ENCODE assay signal across 8 cellular contexts in genomic region chr3:126983276-126983652, GRCh38. TPM values are rescaled to one million over a fixed set of nuclear protein-coding genes. Genes with fewer than 3 reads are reported as not detected.
DNase-seq lines count a peak whose midpoint lies in the region; ATAC-seq, FAIRE-seq and TF ChIP-seq lines count a peak whose summit lies in the region.

No MANE protein-coding gene starts in this region.

- peak overlapping the region; percentile 70 for H3K4me3 ChIP-seq in AG04450 (ENCODE audit: low read depth, low read length)
- H3K4me3 ChIP-seq in SJSA1, result peak overlapping the region; percentile 92
- peak overlapping the region; percentile 63 for H3K4me3 ChIP-seq in iPS-18c (ENCODE audit: insufficient read depth, low read depth, low read length)
- H3K4me3 ChIP-seq in aorta (ENCODE audit: low read length in 2 of 2), result peak overlapping the region; percentile 72 to 86

- peaks cover 4% of the 10 kb centered on the region; the same call in 1 of the 2 replicates for H3K9me3 ChIP-seq in AG04450 (ENCODE audit: control insufficient read depth, insufficient read depth, low read length)
- H3K9me3 ChIP-seq in SJSA1 (replicated peaks), result no peaks in the 10 kb centered on the region
- no peaks in the 10 kb centered on the region for H3K9me3 ChIP-seq in iPS-18c (ENCODE audit: control insufficient read depth, insufficient read depth, low read length)
- H3K9me3 ChIP-seq in aorta (ENCODE audit: control insufficient read depth, low read length), result no peaks in the 10 kb centered on the region

- TF ChIP-seq CTCF in AG04450 (IDR thresholded peaks at IDR 0.05; ENCODE audit: low read depth, low read length) (no peak), GM20000 (IDR thresholded peaks at IDR 0.05; ENCODE audit: extremely low read depth, missing control alignments) (no peak), D721Med (IDR thresholded peaks at IDR 0.05; ENCODE audit: insufficient read depth, missing control alignments) (no peak)

- H3K36me3 ChIP-seq in SJSA1 (peaks cover 8% of the 10 kb centered on the region), aorta (ENCODE audit: control insufficient read depth in 1 of 2, insufficient read depth in 2 of 2, low read length in 1 of 2) (no peaks in the 10 kb centered on the region)

- ATAC-seq in aorta (ENCODE audit: low FRiP score) (no peak), HG03280 (IDR thresholded peaks at IDR 0.05; ENCODE audit: unreplicated experiment) (no peak)

- H3K27ac ChIP-seq in AG04450 (ENCODE audit: low read depth, low read length), result no peak overlapping the region
- H3K27ac ChIP-seq in SJSA1, result no peak overlapping the region
- no peak overlapping the region for H3K27ac ChIP-seq in aorta (ENCODE audit: low read depth in 1 of 2, low read length in 2 of 2)

- intact Hi-C loops in aorta (cut with DNase I), result loop anchor here (2.0 to 10.0 kb wide), 7 partner anchors 59 to 564 kb away; no protein-coding TSS in a partner anchor

- DNase-seq in AG04450 (ENCODE audit: low read depth, low spot score) (no peak), GM20000 (ENCODE audit: low spot score) (peak; percentile 79), SJSA1 (ENCODE audit: low read depth in 1 of 2, low spot score in 2 of 2) (no peak), aorta (no peak), D721Med (ENCODE audit: insufficient read length, low spot score) (no peak), NCI-H1092 (lab: John Stamatoyannopoulos, UW) (no peak)

- WGBS in aorta, 2 donors, result 0 to 1% methylated on average over 29 to 70 of the region's 70 CpGs

- POLR2A ChIA-PET in AG04450 (lab: Yijun Ruan, JAX), result no interaction called here

- H3K4me1 ChIP-seq in SJSA1 (replicated peaks), result peaks cover 20% of the 10 kb centered on the region
- H3K4me1 ChIP-seq in aorta (ENCODE audit: control insufficient read depth in 1 of 2, insufficient read depth in 2 of 2, low read length in 2 of 2), result no peaks in the 10 kb centered on the region

- FAIRE-seq in D721Med (lab: Jason Lieb, UNC), result no peak

- H3K27me3 ChIP-seq in AG04450 (ENCODE audit: control insufficient read depth, insufficient read depth, low read length) (peaks cover 7% of the 10 kb centered on the region), SJSA1 (replicated peaks) (no peaks in the 10 kb centered on the region), aorta (ENCODE audit: control insufficient read depth in 1 of 2, insufficient read depth in 2 of 2, low read length in 1 of 2) (no peaks in the 10 kb centered on the region)

- CTCF ChIA-PET in AG04450 (lab: Charles Lee), result no interaction called here

RNA-seq across cellular contexts. Expression of gene PLXNA1, which starts 0.3 kb away (rescaled TPM):
- polyA plus RNA-seq in AG04450 (2011; rRNA removed), result 22.0 and 30.8 TPM in 2 replicates
- polyA minus RNA-seq in AG04450 (2011; rRNA and poly(A)+ RNA removed), result 56.6 and 67.4 TPM in 2 replicates
- 28.7 and 44.4 TPM in 2 replicates for total RNA-seq in SJSA1 (2014; rRNA removed; shearing (Covaris generic))
- total RNA-seq in aorta, result 10 to 100 TPM; 28.7 to 51.3 TPM
- polyA plus RNA-seq in aorta, result 10 to 100 TPM in 1 of 2 donors, 1 to 10 TPM in 1; 6.0 to 13.9 TPM
